Comparison of ENCODE assay signal across 8 cellular contexts in genomic region chr12:118376089-118377004, GRCh38. TPM values are rescaled to one million over a fixed set of nuclear protein-coding genes. Genes with fewer than 3 reads are reported as not detected.
DNase-seq lines count a peak whose midpoint lies in the region; ATAC-seq and TF ChIP-seq lines count a peak whose summit lies in the region.

TSS of gene SUDS3 (plus strand) at chr12:118376555. CDS start at chr12:118376692, 137 bp downstream.

- intact Hi-C loops in Right ventricle myocardium inferior (cut with DNase I): loop anchor here (1.0 to 10.0 kb wide), 3 partner anchors 194 to 362 kb away; partner anchors contain the start of gene RFC5
- intact Hi-C loops in ovary (cut with DNase I): loop anchor here in 3 of 4 donors (5.0 kb wide), 2 partner anchors 194 to 254 kb away; no protein-coding TSS in a partner anchor

- peaks cover 36% of the 10 kb centered on the region for H3K4me1 Mint-ChIP-seq in activated naive CD8-positive, alpha-beta T cell treated with anti-CD3 and anti-CD28 coated beads, Interleukin-2, amount 50 U/mL, for 24 hours

- H3K9me3 ChIP-seq in ovary: no peaks in the 10 kb centered on the region
- no peaks in the 10 kb centered on the region for H3K9me3 ChIP-seq in thoracic aorta

- ATAC-seq in GM21576 (IDR thresholded peaks at IDR 0.05; ENCODE audit: unreplicated experiment) (peak; percentile 25), Right ventricle myocardium inferior (peak; percentile 35), thoracic aorta (ENCODE audit: insufficient number of reproducible peaks, low FRiP score, low read depth) (peak; percentile 57)
- ATAC-seq in activated naive CD8-positive, alpha-beta T cell treated with anti-CD3 and anti-CD28 coated beads, Interleukin-2, amount 50 U/mL, for 24 hours: peak; percentile 22

- peak; percentile 50 for TF ChIP-seq POLR2A in ovary (IDR thresholded peaks at IDR 0.05)

- H3K36me3 ChIP-seq in ovary (no peaks in the 10 kb centered on the region), thoracic aorta (peaks cover 10% of the 10 kb centered on the region)

- no peaks in the 10 kb centered on the region for H3K27me3 ChIP-seq in ovary
- no peaks in the 10 kb centered on the region for H3K27me3 ChIP-seq in thoracic aorta (replicated peaks; ENCODE audit: insufficient read depth)

- H3K36me3 Mint-ChIP-seq in activated naive CD8-positive, alpha-beta T cell treated with anti-CD3 and anti-CD28 coated beads, Interleukin-2, amount 50 U/mL, for 24 hours (ENCODE audit: low read depth): peaks cover 2% of the 10 kb centered on the region

- peak within 1 kb of the TSS; percentile 99 for H3K27ac Mint-ChIP-seq in activated naive CD8-positive, alpha-beta T cell treated with anti-CD3 and anti-CD28 coated beads, Interleukin-2, amount 50 U/mL, for 24 hours

- peak within 1 kb of the TSS; percentile 33 to 91 for H3K27ac ChIP-seq in ovary
- peak within 1 kb of the TSS; percentile 88 to 92 for H3K27ac ChIP-seq in thoracic aorta

- peaks cover 4% of the 10 kb centered on the region for H3K4me1 ChIP-seq in ovary (ENCODE audit: insufficient read depth)
- H3K4me1 ChIP-seq in thoracic aorta (ENCODE audit: control insufficient read depth in 1 of 2, low read depth in 2 of 2): peaks cover 18 to 35% of the 10 kb centered on the region in 2 donors

- H3K4me3 ChIP-seq in ovary (peak within 1 kb of the TSS; percentile 100), thoracic aorta (peak within 1 kb of the TSS; percentile 85)

- no peak for TF ChIP-seq EP300 in ovary (IDR thresholded peaks at IDR 0.05)

- WGBS in ovary, 3 donors: 0 to 1% (median 1%) methylated on average over 65 to 102 of the region's 102 CpGs

- DNase-seq in COLO668 (lab: John Stamatoyannopoulos, UW; ENCODE audit: unreplicated experiment) (peak; percentile 94), NCI-H128 (lab: John Stamatoyannopoulos, UW; ENCODE audit: unreplicated experiment) (peak; percentile 88), T follicular helper cell (ENCODE audit: low read depth) (peak; percentile 89), Right ventricle myocardium inferior (ENCODE audit: missing footprints) (peak; percentile 97), ovary (peak; percentile 90 to 97 (median 95)), thoracic aorta (ENCODE audit: low spot score) (peak; percentile 84)
- peak; percentile 95 for DNase-seq in activated naive CD8-positive, alpha-beta T cell treated with anti-CD3 and anti-CD28 coated beads, Interleukin-2, amount 50 U/mL, for 24 hours

- H3K4me3 Mint-ChIP-seq in activated naive CD8-positive, alpha-beta T cell treated with anti-CD3 and anti-CD28 coated beads, Interleukin-2, amount 50 U/mL, for 24 hours: peak within 1 kb of the TSS; percentile 82

- peak; percentile 97 to 99 (median 99) for TF ChIP-seq CTCF in ovary (IDR thresholded peaks at IDR 0.05)
- TF ChIP-seq CTCF in thoracic aorta (IDR thresholded peaks at IDR 0.05): peak; percentile 99

- no peaks in the 10 kb centered on the region for H3K27me3 Mint-ChIP-seq in activated naive CD8-positive, alpha-beta T cell treated with anti-CD3 and anti-CD28 coated beads, Interleukin-2, amount 50 U/mL, for 24 hours

- no peaks in the 10 kb centered on the region for H3K9me3 Mint-ChIP-seq in activated naive CD8-positive, alpha-beta T cell treated with anti-CD3 and anti-CD28 coated beads, Interleukin-2, amount 50 U/mL, for 24 hours

RNA-seq across cellular contexts. Expression of gene SUDS3, which starts in this region (rescaled TPM):
- total RNA-seq in Right ventricle myocardium inferior: 18.4 TPM
- total RNA-seq in ovary: 10 to 100 TPM; 25.8 to 34.9 (median 28.5) TPM
- polyA plus RNA-seq in ovary: 10 to 100 TPM; 14.5 to 22.1 TPM
- 10 to 100 TPM; 46.2 to 48.2 TPM for total RNA-seq in thoracic aorta

Comparison
In these comparisons a context has a peak if more than half of its experiments do, and no peak if none do; other contexts are left out.
1. Peak in every context shown above with its lines: DNase-seq, ATAC-seq, H3K4me3 ChIP-seq and H3K27ac ChIP-seq.